Comparison of ENCODE assay signal across 19 cellular contexts in genomic region chr4:69786547-69786946, GRCh38. TPM values are rescaled to one million over a fixed set of nuclear protein-coding genes. Genes with fewer than 3 reads are reported as not detected.
A peak's percentile ranks its signal among the peaks of the same experiment; 100 is the strongest.
DNase-seq lines count a peak whose midpoint lies in the region; ATAC-seq and TF ChIP-seq lines count a peak whose summit lies in the region.
"Had no signal": no experiment of that assay in that cellular context is flagged by ENCODE, and none has a peak within 500 bp of the region (broad histone marks: within the 10 kb centered on the region; RNA-seq: fewer than 3 reads in every experiment).

No MANE protein-coding gene starts in this region.

- no peaks in the 10 kb centered on the region for H3K36me3 Mint-ChIP-seq in T-helper 2 cell treated with Interferon-gamma antibody and Interleukin-4, amounts not matched to agents 5 μg/mL and 100 μg/mL, for 36 hours (ENCODE audit: low read depth)
- H3K36me3 Mint-ChIP-seq: CD8-positive, alpha-beta T cell had no signal

- H3K27me3 Mint-ChIP-seq in T-helper 2 cell treated with Interferon-gamma antibody and Interleukin-4, amounts not matched to agents 5 μg/mL and 100 μg/mL, for 36 hours (ENCODE audit: low read depth) = no peaks in the 10 kb centered on the region
- H3K27me3 Mint-ChIP-seq: B cell; CD4-positive, alpha-beta T cell had no signal

- no TSS peak for BruUV-seq in OCI-LY7 (replicated peaks; lab: Mats Ljungman, UMichigan)
- BruUV-seq in mammary epithelial cell (replicated peaks; lab: Mats Ljungman, UMichigan) = no TSS peak

- no peaks in the 10 kb centered on the region for H3K9me2 ChIP-seq in SK-N-SH
- no peaks in the 10 kb centered on the region for H3K9me2 ChIP-seq in neural cell (ENCODE audit: insufficient read depth, low read length)
- no peaks in the 10 kb centered on the region for H3K9me2 ChIP-seq in OCI-LY7 (ENCODE audit: insufficient read depth, low read length)

- DNase-seq in SK-N-SH = no peak
- DNase-seq in brain microvascular endothelial cell = no peak
- no peak for DNase-seq in OCI-LY7 (ENCODE audit: low spot score)
- no peak for DNase-seq in T-helper 2 cell treated with Interferon-gamma antibody and Interleukin-4, amounts not matched to agents 5 μg/mL and 100 μg/mL, for 36 hours (ENCODE audit: low spot score)
- DNase-seq in mammary epithelial cell = no peak
- DNase-seq: 8988T; AML-193; Caco-2; Calu3; CD4-positive, alpha-beta T cell; CD8-positive, alpha-beta T cell; DMS79 treated with DMSO at 0.1 percent for 48 hours; GF-D8 had no signal

- no peaks in the 10 kb centered on the region for H3K9me3 ChIP-seq in SK-N-SH
- H3K9me3 ChIP-seq in neural cell (ENCODE audit: low read length) = no peaks in the 10 kb centered on the region
- H3K9me3 ChIP-seq in OCI-LY7 (ENCODE audit: low read length) = 0 out of 2 replicates have a peak, but pooled peaks cover 5% of the 10 kb centered on the region
- peaks cover 2% of the 10 kb centered on the region for H3K9me3 ChIP-seq in mammary epithelial cell (replicated peaks; ENCODE audit: insufficient read depth, low read length)
- H3K9me3 ChIP-seq: Caco-2 had no signal

- no peak for TF ChIP-seq EP300 in SK-N-SH (IDR thresholded peaks at IDR 0.05; ENCODE audit: borderline replicate concordance in 1 of 2, low read depth in 1 of 2, low read length in 1 of 2)
- TF ChIP-seq EP300 in neural cell (conservative IDR thresholded peaks at IDR 0.05; ENCODE audit: poor library complexity, severe bottlenecking) = peak; percentile 80

- H3K4me3 Mint-ChIP-seq in T-helper 2 cell treated with Interferon-gamma antibody and Interleukin-4, amounts not matched to agents 5 μg/mL and 100 μg/mL, for 36 hours = no peak overlapping the region
- H3K4me3 Mint-ChIP-seq: B cell; CD4-positive, alpha-beta T cell; CD8-positive, alpha-beta T cell had no signal

- WGBS in SK-N-SH (ENCODE audit: low lambda C conversion rate) = 9% methylated on average over 1 of the region's 1 CpG
- WGBS in mammary epithelial cell (ENCODE audit: low coverage, missing lambda C conversion rate) = 90% methylated on average over 1 of the region's 1 CpG

- dilution Hi-C loops in mammary epithelial cell (cut with HindIII; ENCODE audit: low sequenced_read_pairs) = no loop called here

- in situ Hi-C loops in brain microvascular endothelial cell (cut with HindIII; ENCODE audit: low pct_ligation_motif_present, low sequenced_read_pairs) (no loop called here), mammary epithelial cell (cut with MboI; ENCODE audit: low sequenced_read_pairs in 2 of 2) (no loop called here)

- H3K4me1 Mint-ChIP-seq in T-helper 2 cell treated with Interferon-gamma antibody and Interleukin-4, amounts not matched to agents 5 μg/mL and 100 μg/mL, for 36 hours (ENCODE audit: low read depth) = no peaks in the 10 kb centered on the region
- H3K4me1 Mint-ChIP-seq: B cell had no signal

- H3K27ac ChIP-seq in SK-N-SH (ENCODE audit: low read depth in 2 of 2, low read length in 1 of 2) (peak overlapping the region; percentile 11 to 75; a peak in 3 of 4 replicates), brain microvascular endothelial cell (no peak overlapping the region), neural cell (ENCODE audit: low read length) (peak overlapping the region; percentile 71), OCI-LY7 (ENCODE audit: low read depth, low read length, poor library complexity, severe bottlenecking) (no peak overlapping the region), mammary epithelial cell (ENCODE audit: insufficient read depth, low read depth, low read length) (no peak overlapping the region)
- H3K27ac ChIP-seq: BLaER1 treated with 17β-estradiol and CSF1 and Interleukin-3, amounts not matched to agents 10 nM and 100 nM; C4-2B had no signal

- intact Hi-C loops in OCI-LY7 (cut with micrococcal nuclease; ENCODE audit: unreplicated experiment) (no loop called here), mammary epithelial cell (cut with micrococcal nuclease) (no loop called here)

- H3K9me3 Mint-ChIP-seq in T-helper 2 cell treated with Interferon-gamma antibody and Interleukin-4, amounts not matched to agents 5 μg/mL and 100 μg/mL, for 36 hours = peaks cover 4% of the 10 kb centered on the region
- H3K9me3 Mint-ChIP-seq: CD4-positive, alpha-beta T cell; CD8-positive, alpha-beta T cell had no signal

- no peak for TF ChIP-seq CTCF in SK-N-SH (IDR thresholded peaks at IDR 0.05)
- TF ChIP-seq CTCF in brain microvascular endothelial cell (IDR thresholded peaks at IDR 0.05; ENCODE audit: low read depth, low read length, missing control alignments) = no peak
- no peak for TF ChIP-seq CTCF in neural cell (IDR thresholded peaks at IDR 0.05; ENCODE audit: poor library complexity, severe bottlenecking)
- TF ChIP-seq CTCF in OCI-LY7 (conservative IDR thresholded peaks at IDR 0.05; ENCODE audit: low read length) = no peak
- no peak for TF ChIP-seq CTCF in mammary epithelial cell (conservative IDR thresholded peaks at IDR 0.05 in 1 of 2, IDR thresholded peaks at IDR 0.05 in 1 of 2; ENCODE audit: extremely low read depth in 1 of 2, insufficient read depth in 1 of 2, low read depth in 1 of 2, low read length in 2 of 2)

- H3K4me3 ChIP-seq in SK-N-SH (ENCODE audit: low read depth in 2 of 2, low read length in 1 of 2) (peak overlapping the region; percentile 17 to 38; a peak in 3 of 4 replicates), brain microvascular endothelial cell (ENCODE audit: low read depth, low read length) (peak overlapping the region; percentile 6), neural cell (ENCODE audit: low read length) (no peak overlapping the region), OCI-LY7 (ENCODE audit: low read depth, low read length, poor library complexity, severe bottlenecking) (no peak overlapping the region), mammary epithelial cell (replicated peaks in 1 of 3; ENCODE audit: insufficient read depth in 1 of 3, low read depth in 2 of 3, low read length in 3 of 3) (no peak overlapping the region)
- H3K4me3 ChIP-seq: BLaER1 treated with 17β-estradiol and CSF1 and Interleukin-3, amounts not matched to agents 10 nM and 100 nM had no signal

- peaks cover 36% of the 10 kb centered on the region for H3F3A ChIP-seq in SK-N-SH (replicated peaks; ENCODE audit: insufficient read depth)
- H3F3A ChIP-seq in neural cell (ENCODE audit: insufficient read depth, low read length, poor library complexity, severe bottlenecking) = peaks cover 5% of the 10 kb centered on the region

- no peak for TF ChIP-seq RAD21 in SK-N-SH (IDR thresholded peaks at IDR 0.05; ENCODE audit: low read length)
- no peak for TF ChIP-seq RAD21 in neural cell (conservative IDR thresholded peaks at IDR 0.05)

- H3K36me3 ChIP-seq in SK-N-SH (replicated peaks in 1 of 2; ENCODE audit: control insufficient read depth in 1 of 2, insufficient read depth in 2 of 2, low read length in 1 of 2) (no peaks in the 10 kb centered on the region), brain microvascular endothelial cell (replicated peaks) (no peaks in the 10 kb centered on the region), neural cell (ENCODE audit: insufficient read depth, low read length) (no peaks in the 10 kb centered on the region), OCI-LY7 (ENCODE audit: insufficient read depth, low read length) (no peaks in the 10 kb centered on the region), mammary epithelial cell (ENCODE audit: insufficient read depth, low read length) (no peaks in the 10 kb centered on the region)
- H3K36me3 ChIP-seq: BLaER1 treated with 17β-estradiol and CSF1 and Interleukin-3, amounts not matched to agents 10 nM and 100 nM had no signal

- H3K27ac Mint-ChIP-seq in T-helper 2 cell treated with Interferon-gamma antibody and Interleukin-4, amounts not matched to agents 5 μg/mL and 100 μg/mL, for 36 hours = no peak overlapping the region
- H3K27ac Mint-ChIP-seq: B cell; CD4-positive, alpha-beta T cell; CD8-positive, alpha-beta T cell had no signal

- POLR2A ChIA-PET in SK-N-SH (lab: Yijun Ruan, JAX) = no interaction called here
- POLR2A ChIA-PET in OCI-LY7 (lab: Charles Lee) = interaction anchor here (0.6 to 1.4 kb wide), 2 partner anchors 9 to 123 kb away, joined by 3 to 7 read pairs; no protein-coding TSS in a partner anchor

- H3K27me3 ChIP-seq in SK-N-SH (ENCODE audit: insufficient read depth) (no peaks in the 10 kb centered on the region), brain microvascular endothelial cell (replicated peaks) (no peaks in the 10 kb centered on the region), neural cell (ENCODE audit: insufficient read depth, low read depth, low read length) (no peaks in the 10 kb centered on the region), mammary epithelial cell (ENCODE audit: insufficient read depth, low read length) (no peaks in the 10 kb centered on the region)
- H3K27me3 ChIP-seq: BLaER1 treated with 17β-estradiol and CSF1 and Interleukin-3, amounts not matched to agents 10 nM and 100 nM had no signal

- H3K4me1 ChIP-seq in SK-N-SH (ENCODE audit: control insufficient read depth in 1 of 2, insufficient read depth in 2 of 2, low read depth in 1 of 2, low read length in 1 of 2) = no peaks in the 10 kb centered on the region; a peak in 1 of 4 replicates
- H3K4me1 ChIP-seq in OCI-LY7 (ENCODE audit: insufficient read depth, low read length, poor library complexity, severe bottlenecking) = no peaks in the 10 kb centered on the region
- peaks cover 13% of the 10 kb centered on the region for H3K4me1 ChIP-seq in mammary epithelial cell (ENCODE audit: insufficient read depth, low read length)
- H3K4me1 ChIP-seq: BLaER1 treated with 17β-estradiol and CSF1 and Interleukin-3, amounts not matched to agents 10 nM and 100 nM had no signal

- H3K9ac ChIP-seq in SK-N-SH (peak overlapping the region; percentile 60), neural cell (ENCODE audit: low read length) (no peak overlapping the region), mammary epithelial cell (ENCODE audit: insufficient read depth, low read length) (no peak overlapping the region)
- H3K9ac ChIP-seq: BLaER1 treated with 17β-estradiol and CSF1 and Interleukin-3, amounts not matched to agents 10 nM and 100 nM had no signal

- CTCF ChIA-PET in SK-N-SH (lab: Yijun Ruan, JAX) = no interaction called here
- CTCF ChIA-PET in OCI-LY7 (lab: Charles Lee; ENCODE audit: unreplicated experiment) = no interaction called here
- CTCF ChIA-PET in mammary epithelial cell (lab: Charles Lee; ENCODE audit: low non-redundant PET) = no interaction called here

- ATAC-seq in GM18517 (IDR thresholded peaks at IDR 0.05; ENCODE audit: unreplicated experiment) = no peak
- ATAC-seq: CD8-positive, alpha-beta T cell had no signal

- H3K79me2 ChIP-seq in SK-N-SH (ENCODE audit: insufficient read depth) (peaks cover 60% of the 10 kb centered on the region), neural cell (replicated peaks; ENCODE audit: insufficient read depth, low read length) (no peaks in the 10 kb centered on the region), OCI-LY7 (ENCODE audit: insufficient read depth, low read depth, low read length) (no peaks in the 10 kb centered on the region), mammary epithelial cell (ENCODE audit: insufficient read depth, low read length) (no peaks in the 10 kb centered on the region)

- no peaks in the 10 kb centered on the region for H4K20me1 ChIP-seq in SK-N-SH (ENCODE audit: insufficient read depth)
- no peaks in the 10 kb centered on the region for H4K20me1 ChIP-seq in neural cell (ENCODE audit: insufficient read depth)
- H4K20me1 ChIP-seq in OCI-LY7 (ENCODE audit: insufficient read depth, low read length) = no peaks in the 10 kb centered on the region
- no peaks in the 10 kb centered on the region for H4K20me1 ChIP-seq in mammary epithelial cell (ENCODE audit: insufficient read depth, low read length)
- H4K20me1 ChIP-seq: BLaER1 treated with 17β-estradiol and CSF1 and Interleukin-3, amounts not matched to agents 10 nM and 100 nM had no signal

- H2AFZ ChIP-seq in SK-N-SH (ENCODE audit: low read depth) (no peak overlapping the region), neural cell (ENCODE audit: low read depth, low read length) (no peak overlapping the region), OCI-LY7 (ENCODE audit: low read length) (no peak overlapping the region), mammary epithelial cell (ENCODE audit: low read depth, low read length) (no peak overlapping the region)

- H3K4me2 ChIP-seq in SK-N-SH = peak overlapping the region; percentile 66
- H3K4me2 ChIP-seq in neural cell (ENCODE audit: low read length) = no peak overlapping the region
- no peak overlapping the region for H3K4me2 ChIP-seq in OCI-LY7 (ENCODE audit: low read length)
- H3K4me2 ChIP-seq in mammary epithelial cell (ENCODE audit: insufficient read depth, low read depth, low read length) = no peak overlapping the region
- H3K4me2 ChIP-seq: BLaER1 treated with 17β-estradiol and CSF1 and Interleukin-3, amounts not matched to agents 10 nM and 100 nM had no signal

RNA-seq across cellular contexts. Expression of gene SULT1B1, which starts 26.1 kb away (rescaled TPM):
- 14.7 and 22.4 TPM in 2 replicates for polyA plus RNA-seq in SK-N-SH (2012; rRNA removed)
- 20.7 and 28.2 TPM in 2 replicates for polyA plus RNA-seq in SK-N-SH (2012; cell fraction: cytosol; rRNA removed)
- 12.9 and 33.9 TPM in 2 replicates for polyA plus RNA-seq in SK-N-SH (2012; cell fraction: nucleus; rRNA removed)
- polyA plus RNA-seq in neural cell = not detected in 2 replicates
- not detected in 2 replicates for polyA minus RNA-seq in neural cell
- total RNA-seq in OCI-LY7 (2014; rRNA removed; shearing (Covaris generic)) = not detected in 2 replicates
- total RNA-seq in OCI-LY7 (2022) = 0.08 TPM in 1 of 2 replicates, not detected in the other
- total RNA-seq in mammary epithelial cell = under 1 TPM; under 0.01 to 0.21 TPM
- polyA plus RNA-seq in mammary epithelial cell = 0.19 TPM
- polyA minus RNA-seq in mammary epithelial cell = not detected
- polyA plus RNA-seq: BJ had no signal

Comparison
In these comparisons a context has a peak if more than half of its experiments do, and no peak if none do; other contexts are left out.
1. H3K27ac ChIP-seq: peak in SK-N-SH (2 of 2) and neural cell (single experiment); none in brain microvascular endothelial cell (single experiment), OCI-LY7 (single experiment) and mammary epithelial cell (single experiment).
2. H3K4me3 ChIP-seq: peak in SK-N-SH (2 of 2) and brain microvascular endothelial cell (single experiment); none in neural cell (single experiment), OCI-LY7 (single experiment) and mammary epithelial cell (0 of 3).
3. RNA of gene SULT1B1, which starts 26.1 kb away (polyA plus RNA-seq): 12.9 to 33.9 TPM in SK-N-SH; 0.19 TPM in mammary epithelial cell (single experiment) and not detected in neural cell; every median in the first group is over 10 times any median in the second.